In the genomic region with DNA sequence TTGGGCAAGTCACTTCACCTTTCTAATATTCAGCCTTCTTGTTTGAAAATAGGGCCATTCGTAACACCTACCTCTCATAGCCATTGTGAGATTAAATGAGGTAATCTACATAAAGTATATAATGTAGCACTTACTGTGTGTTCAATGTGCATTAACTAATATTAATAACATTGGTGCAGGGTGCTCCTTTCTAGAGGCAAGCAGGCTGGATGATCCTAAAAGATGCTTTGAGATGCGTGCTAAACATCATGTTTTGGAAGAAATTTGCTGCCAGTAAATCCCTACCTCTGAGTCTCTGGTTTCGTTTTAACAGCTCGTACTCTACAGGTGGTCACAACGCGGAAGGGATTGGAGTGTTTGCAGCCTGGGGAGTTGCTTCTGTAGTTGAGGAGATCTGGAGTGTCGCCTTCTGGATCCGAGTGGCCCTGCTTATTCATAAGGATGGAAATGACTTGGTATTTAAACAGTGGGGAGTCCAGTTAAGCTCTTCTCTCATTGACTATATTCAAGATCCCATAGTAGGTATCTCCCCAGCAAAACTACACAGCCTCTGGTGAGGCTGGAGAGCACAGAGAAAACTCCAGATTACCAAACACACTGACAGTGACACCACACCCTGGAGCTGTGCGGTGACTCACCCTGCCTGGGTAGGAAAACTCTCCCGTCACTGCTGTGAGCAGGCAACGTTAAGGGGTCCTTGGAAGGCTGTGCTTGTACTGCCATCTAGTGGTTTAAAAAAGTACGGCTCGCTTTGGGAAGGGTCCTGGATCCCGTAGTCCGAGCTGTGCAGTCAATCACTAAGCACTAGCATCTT, we compare ENCODE assay signal across 1 cellular context.
TF ChIP-seq lines count a peak whose summit lies in the region.

No MANE protein-coding gene starts in this region.

TF ChIP-seq in HEK293, 187 proteins besides CTCF, POLR2A, EP300 and RAD21 (continued from another document and continues in another):
- TF ChIP-seq ZNF311 (tag by site-specific recombination; IDR thresholded peaks at IDR 0.05; ENCODE audit: borderline replicate concordance): no peak
- TF ChIP-seq, protein P1, sequence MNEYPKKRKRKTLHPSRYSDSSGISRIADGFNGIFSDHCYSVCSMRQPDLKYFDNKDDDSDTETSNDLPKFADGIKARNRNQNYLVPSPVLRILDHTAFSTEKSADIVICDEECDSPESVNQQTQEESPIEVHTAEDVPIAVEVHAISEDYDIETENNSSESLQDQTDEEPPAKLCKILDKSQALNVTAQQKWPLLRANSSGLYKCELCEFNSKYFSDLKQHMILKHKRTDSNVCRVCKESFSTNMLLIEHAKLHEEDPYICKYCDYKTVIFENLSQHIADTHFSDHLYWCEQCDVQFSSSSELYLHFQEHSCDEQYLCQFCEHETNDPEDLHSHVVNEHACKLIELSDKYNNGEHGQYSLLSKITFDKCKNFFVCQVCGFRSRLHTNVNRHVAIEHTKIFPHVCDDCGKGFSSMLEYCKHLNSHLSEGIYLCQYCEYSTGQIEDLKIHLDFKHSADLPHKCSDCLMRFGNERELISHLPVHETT (tag by site-specific recombination; IDR thresholded peaks at IDR 0.05): 0 out of 2 replicates have a peak, but pooled peaks have one; percentile 23
- TF ChIP-seq, protein P2, sequence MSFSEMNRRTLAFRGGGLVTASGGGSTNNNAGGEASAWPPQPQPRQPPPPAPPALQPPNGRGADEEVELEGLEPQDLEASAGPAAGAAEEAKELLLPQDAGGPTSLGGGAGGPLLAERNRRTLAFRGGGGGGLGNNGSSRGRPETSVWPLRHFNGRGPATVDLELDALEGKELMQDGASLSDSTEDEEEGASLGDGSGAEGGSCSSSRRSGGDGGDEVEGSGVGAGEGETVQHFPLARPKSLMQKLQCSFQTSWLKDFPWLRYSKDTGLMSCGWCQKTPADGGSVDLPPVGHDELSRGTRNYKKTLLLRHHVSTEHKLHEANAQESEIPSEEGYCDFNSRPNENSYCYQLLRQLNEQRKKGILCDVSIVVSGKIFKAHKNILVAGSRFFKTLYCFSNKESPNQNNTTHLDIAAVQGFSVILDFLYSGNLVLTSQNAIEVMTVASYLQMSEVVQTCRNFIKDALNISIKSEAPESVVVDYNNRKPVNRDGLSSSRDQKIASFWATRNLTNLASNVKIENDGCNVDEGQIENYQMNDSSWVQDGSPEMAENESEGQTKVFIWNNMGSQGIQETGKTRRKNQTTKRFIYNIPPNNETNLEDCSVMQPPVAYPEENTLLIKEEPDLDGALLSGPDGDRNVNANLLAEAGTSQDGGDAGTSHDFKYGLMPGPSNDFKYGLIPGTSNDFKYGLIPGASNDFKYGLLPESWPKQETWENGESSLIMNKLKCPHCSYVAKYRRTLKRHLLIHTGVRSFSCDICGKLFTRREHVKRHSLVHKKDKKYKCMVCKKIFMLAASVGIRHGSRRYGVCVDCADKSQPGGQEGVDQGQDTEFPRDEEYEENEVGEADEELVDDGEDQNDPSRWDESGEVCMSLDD (tag by site-specific recombination; IDR thresholded peaks at IDR 0.05): no peak
- TF ChIP-seq HOXD13 (CRISPR knock-in tag; IDR thresholded peaks at IDR 0.05; ENCODE audit: borderline replicate concordance): no peak
- no peak for TF ChIP-seq ZNF624 (tag by site-specific recombination; IDR thresholded peaks at IDR 0.05)
- no peak for TF ChIP-seq ZNF214 (tag by site-specific recombination; IDR thresholded peaks at IDR 0.05; ENCODE audit: borderline replicate concordance)
- peak; percentile 81; the same call in 1 of the 2 replicates for TF ChIP-seq ZNF664 (tag by site-specific recombination; IDR thresholded peaks at IDR 0.05)
- TF ChIP-seq ZNF2 (tag by site-specific recombination; IDR thresholded peaks at IDR 0.05): peak; percentile 74; the same call in 1 of the 2 replicates
- peak; percentile 90 for TF ChIP-seq ZNF600 (tag by site-specific recombination; IDR thresholded peaks at IDR 0.05)
- no peak for TF ChIP-seq ZNF596 (tag by site-specific recombination; IDR thresholded peaks at IDR 0.05)
- no peak for TF ChIP-seq ZNF211 (tag by site-specific recombination; IDR thresholded peaks at IDR 0.05; ENCODE audit: low read depth)
- TF ChIP-seq, protein P3, sequence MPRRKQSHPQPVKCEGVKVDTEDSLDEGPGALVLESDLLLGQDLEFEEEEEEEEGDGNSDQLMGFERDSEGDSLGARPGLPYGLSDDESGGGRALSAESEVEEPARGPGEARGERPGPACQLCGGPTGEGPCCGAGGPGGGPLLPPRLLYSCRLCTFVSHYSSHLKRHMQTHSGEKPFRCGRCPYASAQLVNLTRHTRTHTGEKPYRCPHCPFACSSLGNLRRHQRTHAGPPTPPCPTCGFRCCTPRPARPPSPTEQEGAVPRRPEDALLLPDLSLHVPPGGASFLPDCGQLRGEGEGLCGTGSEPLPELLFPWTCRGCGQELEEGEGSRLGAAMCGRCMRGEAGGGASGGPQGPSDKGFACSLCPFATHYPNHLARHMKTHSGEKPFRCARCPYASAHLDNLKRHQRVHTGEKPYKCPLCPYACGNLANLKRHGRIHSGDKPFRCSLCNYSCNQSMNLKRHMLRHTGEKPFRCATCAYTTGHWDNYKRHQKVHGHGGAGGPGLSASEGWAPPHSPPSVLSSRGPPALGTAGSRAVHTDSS (tag by site-specific recombination; IDR thresholded peaks at IDR 0.05): no peak
- TF ChIP-seq, protein P4, sequence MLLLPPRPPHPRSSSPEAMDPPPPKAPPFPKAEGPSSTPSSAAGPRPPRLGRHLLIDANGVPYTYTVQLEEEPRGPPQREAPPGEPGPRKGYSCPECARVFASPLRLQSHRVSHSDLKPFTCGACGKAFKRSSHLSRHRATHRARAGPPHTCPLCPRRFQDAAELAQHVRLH (tag by site-specific recombination; IDR thresholded peaks at IDR 0.05): peak; percentile 67; the same call in 1 of the 2 replicates
- TF ChIP-seq ZNF561 (tag by site-specific recombination; IDR thresholded peaks at IDR 0.05; ENCODE audit: borderline replicate concordance): peak; percentile 75; the same call in 1 of the 2 replicates
- peak; percentile 92 for TF ChIP-seq IKZF3 (tag by site-specific recombination; IDR thresholded peaks at IDR 0.05)
- peak; percentile 77; the same call in 1 of the 2 replicates for TF ChIP-seq ZSCAN30 (tag by site-specific recombination; IDR thresholded peaks at IDR 0.05)
- no peak for TF ChIP-seq ZXDB (tag by site-specific recombination; IDR thresholded peaks at IDR 0.05)
- TF ChIP-seq MYNN (tag by site-specific recombination; IDR thresholded peaks at IDR 0.05; ENCODE audit: borderline replicate concordance): no peak
- TF ChIP-seq, protein P5, sequence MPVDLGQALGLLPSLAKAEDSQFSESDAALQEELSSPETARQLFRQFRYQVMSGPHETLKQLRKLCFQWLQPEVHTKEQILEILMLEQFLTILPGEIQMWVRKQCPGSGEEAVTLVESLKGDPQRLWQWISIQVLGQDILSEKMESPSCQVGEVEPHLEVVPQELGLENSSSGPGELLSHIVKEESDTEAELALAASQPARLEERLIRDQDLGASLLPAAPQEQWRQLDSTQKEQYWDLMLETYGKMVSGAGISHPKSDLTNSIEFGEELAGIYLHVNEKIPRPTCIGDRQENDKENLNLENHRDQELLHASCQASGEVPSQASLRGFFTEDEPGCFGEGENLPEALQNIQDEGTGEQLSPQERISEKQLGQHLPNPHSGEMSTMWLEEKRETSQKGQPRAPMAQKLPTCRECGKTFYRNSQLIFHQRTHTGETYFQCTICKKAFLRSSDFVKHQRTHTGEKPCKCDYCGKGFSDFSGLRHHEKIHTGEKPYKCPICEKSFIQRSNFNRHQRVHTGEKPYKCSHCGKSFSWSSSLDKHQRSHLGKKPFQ (tag by site-specific recombination; IDR thresholded peaks at IDR 0.05): no peak
- TF ChIP-seq, protein P6, sequence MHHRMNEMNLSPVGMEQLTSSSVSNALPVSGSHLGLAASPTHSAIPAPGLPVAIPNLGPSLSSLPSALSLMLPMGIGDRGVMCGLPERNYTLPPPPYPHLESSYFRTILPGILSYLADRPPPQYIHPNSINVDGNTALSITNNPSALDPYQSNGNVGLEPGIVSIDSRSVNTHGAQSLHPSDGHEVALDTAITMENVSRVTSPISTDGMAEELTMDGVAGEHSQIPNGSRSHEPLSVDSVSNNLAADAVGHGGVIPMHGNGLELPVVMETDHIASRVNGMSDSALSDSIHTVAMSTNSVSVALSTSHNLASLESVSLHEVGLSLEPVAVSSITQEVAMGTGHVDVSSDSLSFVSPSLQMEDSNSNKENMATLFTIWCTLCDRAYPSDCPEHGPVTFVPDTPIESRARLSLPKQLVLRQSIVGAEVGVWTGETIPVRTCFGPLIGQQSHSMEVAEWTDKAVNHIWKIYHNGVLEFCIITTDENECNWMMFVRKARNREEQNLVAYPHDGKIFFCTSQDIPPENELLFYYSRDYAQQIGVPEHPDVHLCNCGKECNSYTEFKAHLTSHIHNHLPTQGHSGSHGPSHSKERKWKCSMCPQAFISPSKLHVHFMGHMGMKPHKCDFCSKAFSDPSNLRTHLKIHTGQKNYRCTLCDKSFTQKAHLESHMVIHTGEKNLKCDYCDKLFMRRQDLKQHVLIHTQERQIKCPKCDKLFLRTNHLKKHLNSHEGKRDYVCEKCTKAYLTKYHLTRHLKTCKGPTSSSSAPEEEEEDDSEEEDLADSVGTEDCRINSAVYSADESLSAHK (tag by site-specific recombination; IDR thresholded peaks at IDR 0.05): no peak
- TF ChIP-seq ZNF654 (tag by site-specific recombination; IDR thresholded peaks at IDR 0.05; ENCODE audit: low read depth): peak; percentile 99
- TF ChIP-seq, protein P7, sequence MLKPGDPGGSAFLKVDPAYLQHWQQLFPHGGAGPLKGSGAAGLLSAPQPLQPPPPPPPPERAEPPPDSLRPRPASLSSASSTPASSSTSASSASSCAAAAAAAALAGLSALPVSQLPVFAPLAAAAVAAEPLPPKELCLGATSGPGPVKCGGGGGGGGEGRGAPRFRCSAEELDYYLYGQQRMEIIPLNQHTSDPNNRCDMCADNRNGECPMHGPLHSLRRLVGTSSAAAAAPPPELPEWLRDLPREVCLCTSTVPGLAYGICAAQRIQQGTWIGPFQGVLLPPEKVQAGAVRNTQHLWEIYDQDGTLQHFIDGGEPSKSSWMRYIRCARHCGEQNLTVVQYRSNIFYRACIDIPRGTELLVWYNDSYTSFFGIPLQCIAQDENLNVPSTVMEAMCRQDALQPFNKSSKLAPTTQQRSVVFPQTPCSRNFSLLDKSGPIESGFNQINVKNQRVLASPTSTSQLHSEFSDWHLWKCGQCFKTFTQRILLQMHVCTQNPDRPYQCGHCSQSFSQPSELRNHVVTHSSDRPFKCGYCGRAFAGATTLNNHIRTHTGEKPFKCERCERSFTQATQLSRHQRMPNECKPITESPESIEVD (tag by site-specific recombination; IDR thresholded peaks at IDR 0.05): peak; percentile 38; the same call in 1 of the 2 replicates
- TF ChIP-seq ZNF366 (tag by site-specific recombination; conservative IDR thresholded peaks at IDR 0.05): no peak
- no peak for TF ChIP-seq ZNF768 (tag by site-specific recombination; IDR thresholded peaks at IDR 0.05)
- no peak for TF ChIP-seq ZNF274 (IDR thresholded peaks at IDR 0.05; ENCODE audit: low read length)
- no peak for TF ChIP-seq ZNF274 (tag by site-specific recombination; IDR thresholded peaks at IDR 0.05; ENCODE audit: borderline replicate concordance)
- no peak for TF ChIP-seq WT1 (tag by site-specific recombination; IDR thresholded peaks at IDR 0.05)
- no peak for TF ChIP-seq ZNF521 (tag by site-specific recombination; IDR thresholded peaks at IDR 0.05)
- no peak for TF ChIP-seq ZNF174 (tag by site-specific recombination; IDR thresholded peaks at IDR 0.05)
- TF ChIP-seq RBAK (tag by site-specific recombination; IDR thresholded peaks at IDR 0.05): no peak
- TF ChIP-seq ZBTB8A (tag by site-specific recombination; IDR thresholded peaks at IDR 0.05): 0 out of 2 replicates have a peak, but pooled peaks have one; percentile 9
- TF ChIP-seq KLF1 (tag by site-specific recombination; IDR thresholded peaks at IDR 0.05): peak; percentile 48
- TF ChIP-seq, protein P8, sequence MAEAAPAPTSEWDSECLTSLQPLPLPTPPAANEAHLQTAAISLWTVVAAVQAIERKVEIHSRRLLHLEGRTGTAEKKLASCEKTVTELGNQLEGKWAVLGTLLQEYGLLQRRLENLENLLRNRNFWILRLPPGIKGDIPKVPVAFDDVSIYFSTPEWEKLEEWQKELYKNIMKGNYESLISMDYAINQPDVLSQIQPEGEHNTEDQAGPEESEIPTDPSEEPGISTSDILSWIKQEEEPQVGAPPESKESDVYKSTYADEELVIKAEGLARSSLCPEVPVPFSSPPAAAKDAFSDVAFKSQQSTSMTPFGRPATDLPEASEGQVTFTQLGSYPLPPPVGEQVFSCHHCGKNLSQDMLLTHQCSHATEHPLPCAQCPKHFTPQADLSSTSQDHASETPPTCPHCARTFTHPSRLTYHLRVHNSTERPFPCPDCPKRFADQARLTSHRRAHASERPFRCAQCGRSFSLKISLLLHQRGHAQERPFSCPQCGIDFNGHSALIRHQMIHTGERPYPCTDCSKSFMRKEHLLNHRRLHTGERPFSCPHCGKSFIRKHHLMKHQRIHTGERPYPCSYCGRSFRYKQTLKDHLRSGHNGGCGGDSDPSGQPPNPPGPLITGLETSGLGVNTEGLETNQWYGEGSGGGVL (tag by site-specific recombination; IDR thresholded peaks at IDR 0.05): no peak
- TF ChIP-seq ZNF629 (tag by site-specific recombination; IDR thresholded peaks at IDR 0.05): peak; percentile 85
- TF ChIP-seq, protein P9, sequence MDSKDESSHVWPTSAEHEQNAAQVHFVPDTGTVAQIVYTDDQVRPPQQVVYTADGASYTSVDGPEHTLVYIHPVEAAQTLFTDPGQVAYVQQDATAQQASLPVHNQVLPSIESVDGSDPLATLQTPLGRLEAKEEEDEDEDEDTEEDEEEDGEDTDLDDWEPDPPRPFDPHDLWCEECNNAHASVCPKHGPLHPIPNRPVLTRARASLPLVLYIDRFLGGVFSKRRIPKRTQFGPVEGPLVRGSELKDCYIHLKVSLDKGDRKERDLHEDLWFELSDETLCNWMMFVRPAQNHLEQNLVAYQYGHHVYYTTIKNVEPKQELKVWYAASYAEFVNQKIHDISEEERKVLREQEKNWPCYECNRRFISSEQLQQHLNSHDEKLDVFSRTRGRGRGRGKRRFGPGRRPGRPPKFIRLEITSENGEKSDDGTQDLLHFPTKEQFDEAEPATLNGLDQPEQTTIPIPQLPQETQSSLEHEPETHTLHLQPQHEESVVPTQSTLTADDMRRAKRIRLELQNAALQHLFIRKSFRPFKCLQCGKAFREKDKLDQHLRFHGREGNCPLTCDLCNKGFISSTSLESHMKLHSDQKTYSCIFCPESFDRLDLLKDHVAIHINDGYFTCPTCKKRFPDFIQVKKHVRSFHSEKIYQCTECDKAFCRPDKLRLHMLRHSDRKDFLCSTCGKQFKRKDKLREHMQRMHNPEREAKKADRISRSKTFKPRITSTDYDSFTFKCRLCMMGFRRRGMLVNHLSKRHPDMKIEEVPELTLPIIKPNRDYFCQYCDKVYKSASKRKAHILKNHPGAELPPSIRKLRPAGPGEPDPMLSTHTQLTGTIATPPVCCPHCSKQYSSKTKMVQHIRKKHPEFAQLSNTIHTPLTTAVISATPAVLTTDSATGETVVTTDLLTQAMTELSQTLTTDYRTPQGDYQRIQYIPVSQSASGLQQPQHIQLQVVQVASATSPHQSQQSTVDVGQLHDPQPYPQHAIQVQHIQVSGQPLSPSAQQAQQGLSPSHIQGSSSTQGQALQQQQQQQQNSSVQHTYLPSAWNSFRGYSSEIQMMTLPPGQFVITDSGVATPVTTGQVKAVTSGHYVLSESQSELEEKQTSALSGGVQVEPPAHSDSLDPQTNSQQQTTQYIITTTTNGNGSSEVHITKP (tag by site-specific recombination; IDR thresholded peaks at IDR 0.05): peak; percentile 43; the same call in 1 of the 2 replicates
- no peak for TF ChIP-seq ZNF747 (tag by site-specific recombination; IDR thresholded peaks at IDR 0.05)
- TF ChIP-seq GLIS1 (tag by site-specific recombination; IDR thresholded peaks at IDR 0.05): no peak
